8 cellular contexts compared by ENCODE assay signal in genomic region chr20:51533291-51534172, GRCh38. TPM values are rescaled to one million over a fixed set of nuclear protein-coding genes. Genes with fewer than 3 reads are reported as not detected.
DNase-seq lines count a peak whose midpoint lies in the region; ATAC-seq and TF ChIP-seq lines count a peak whose summit lies in the region.
"Had no signal": no experiment of that assay in that cellular context is flagged by ENCODE, and none has a peak within 500 bp of the region (broad histone marks: within the 10 kb centered on the region; RNA-seq: fewer than 3 reads in every experiment).

No MANE protein-coding gene starts in this region.

- H3K4me3 ChIP-seq in foreskin fibroblast (ENCODE audit: low read depth in 1 of 2, low read length in 2 of 2) (no peak overlapping the region), skeletal muscle tissue (ENCODE audit: low read length in 3 of 3) (no peak overlapping the region)

- H3K27me3 Mint-ChIP-seq in activated CD4-positive, alpha-beta memory T cell treated with anti-CD3 and anti-CD28 coated beads for 36 hours, result no peaks in the 10 kb centered on the region

- DNase-seq in HPDE6-E6E7 (ENCODE audit: extremely low spot score), result peak; percentile 64
- peak; percentile 52 for DNase-seq in activated CD4-positive, alpha-beta memory T cell treated with anti-CD3 and anti-CD28 coated beads for 36 hours
- peak; percentile 36 to 39 for DNase-seq in foreskin fibroblast
- DNase-seq in NCI-H1436 (lab: John Stamatoyannopoulos, UW), result no peak
- no peak for DNase-seq in stimulated activated CD4-positive, alpha-beta T cell treated with anti-CD3 and anti-CD28 coated beads, Interleukin-1b, Interleukin-23, amount 100 ng/mL, for 48 hours
- DNase-seq: NCI-H69 had no signal

- H3K4me1 ChIP-seq in skeletal muscle tissue (ENCODE audit: control insufficient read depth in 3 of 3, insufficient read depth in 3 of 3, low read length in 3 of 3), result peaks cover 32 to 44% (median 40%) of the 10 kb centered on the region in 3 donors

- H3K9me3 Mint-ChIP-seq in activated CD4-positive, alpha-beta memory T cell treated with anti-CD3 and anti-CD28 coated beads for 36 hours, result no peaks in the 10 kb centered on the region

- ATAC-seq in GM19395 (IDR thresholded peaks at IDR 0.05; ENCODE audit: unreplicated experiment), result no peak

- peaks cover 49% of the 10 kb centered on the region for H3K36me3 Mint-ChIP-seq in activated CD4-positive, alpha-beta memory T cell treated with anti-CD3 and anti-CD28 coated beads for 36 hours

- no peak for TF ChIP-seq CTCF in foreskin fibroblast (IDR thresholded peaks at IDR 0.05; ENCODE audit: low read depth, low read length)

- H3K36me3 ChIP-seq in skeletal muscle tissue (ENCODE audit: control insufficient read depth in 3 of 3, insufficient read depth in 3 of 3, low read length in 3 of 3), result peaks cover 0 to 4% (median 2%) of the 10 kb centered on the region in 3 donors

- peaks cover 96% of the 10 kb centered on the region for H3K4me1 Mint-ChIP-seq in activated CD4-positive, alpha-beta memory T cell treated with anti-CD3 and anti-CD28 coated beads for 36 hours (ENCODE audit: low read depth)

- CTCF ChIA-PET in activated CD4-positive, alpha-beta memory T cell treated with anti-CD3 and anti-CD28 coated beads for 36 hours (lab: Charles Lee), result interaction anchor here (1.2 to 1.7 kb wide), 3 partner anchors 8 to 62 kb away, joined by 3 to 6 read pairs (median 4); no protein-coding TSS in a partner anchor

- H3K27ac ChIP-seq in skeletal muscle tissue (ENCODE audit: low read depth, low read length), result peak overlapping the region; percentile 81

- peak overlapping the region; percentile 94 for H3K27ac Mint-ChIP-seq in activated CD4-positive, alpha-beta memory T cell treated with anti-CD3 and anti-CD28 coated beads for 36 hours

- no peaks in the 10 kb centered on the region for H3K9me3 ChIP-seq in skeletal muscle tissue (ENCODE audit: control insufficient read depth in 3 of 3, low read length in 3 of 3)

- H3K9ac ChIP-seq in skeletal muscle tissue (ENCODE audit: low read depth in 1 of 3, low read length in 3 of 3), result peak overlapping the region in 2 of 3 donors; percentile 65 to 69

- POLR2A ChIA-PET in activated CD4-positive, alpha-beta memory T cell treated with anti-CD3 and anti-CD28 coated beads for 36 hours (lab: Charles Lee), result interaction anchor here (0.9 to 8.4 kb wide), 3 partner anchors 8 to 129 kb away, joined by 3 to 128 read pairs (median 4); partner anchors contain the start of gene NFATC2

- H3K27me3 ChIP-seq in skeletal muscle tissue (ENCODE audit: control insufficient read depth in 3 of 3, insufficient read depth in 3 of 3, low read length in 3 of 3), result no peaks in the 10 kb centered on the region

- peak overlapping the region; percentile 12 for H3K4me3 Mint-ChIP-seq in activated CD4-positive, alpha-beta memory T cell treated with anti-CD3 and anti-CD28 coated beads for 36 hours

- intact Hi-C loops in activated CD4-positive, alpha-beta memory T cell treated with anti-CD3 and anti-CD28 coated beads for 36 hours (cut with micrococcal nuclease), result loop anchor here (10.0 kb wide), 1 partner anchor 1441 kb away; the partner anchor contains the start of gene TSHZ2

RNA-seq across cellular contexts. Expression of gene NFATC2, which starts 9.0 kb away (rescaled TPM):
- total RNA-seq in activated CD4-positive, alpha-beta memory T cell treated with anti-CD3 and anti-CD28 coated beads for 36 hours, result 10 to 100 TPM; 35.8 to 36.5 TPM
- total RNA-seq in skeletal muscle tissue, result 3.1 TPM

Comparison
In these comparisons a context has a peak if more than half of its experiments do, and no peak if none do; other contexts are left out.
1. DNase-seq: peak in HPDE6-E6E7 (single experiment), activated CD4-positive, alpha-beta memory T cell treated with anti-CD3 and anti-CD28 coated beads for 36 hours (single experiment) and foreskin fibroblast (2 of 2); none in NCI-H1436 (single experiment) and stimulated activated CD4-positive, alpha-beta T cell treated with anti-CD3 and anti-CD28 coated beads, Interleukin-1b, Interleukin-23, amount 100 ng/mL, for 48 hours (single experiment).